ENCODE assay signal across 12 cellular contexts in the genomic region with DNA sequence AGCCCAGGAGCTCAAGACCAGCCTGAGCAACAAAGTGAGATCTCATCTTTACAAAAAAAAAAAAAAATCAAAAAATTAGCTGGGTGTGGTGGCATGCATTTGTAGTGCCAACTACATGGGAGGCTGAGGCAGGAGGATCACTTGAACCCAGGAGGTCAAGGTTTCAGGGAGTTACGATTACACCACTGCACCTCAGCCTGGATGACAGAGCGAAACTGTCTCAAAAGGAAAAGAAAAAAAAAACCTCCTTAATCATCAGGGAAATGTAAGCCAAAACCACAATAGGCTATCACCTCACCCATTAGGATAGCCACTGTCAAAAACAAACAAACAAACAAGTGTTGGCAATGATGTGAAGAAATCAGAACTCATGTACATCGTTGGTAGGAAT. TPM values are rescaled to one million over a fixed set of nuclear protein-coding genes. Genes with fewer than 3 reads are reported as not detected.
DNase-seq lines count a peak whose midpoint lies in the region; ATAC-seq, FAIRE-seq and TF ChIP-seq lines count a peak whose summit lies in the region.
"Had no signal": no experiment of that assay in that cellular context is flagged by ENCODE, and none has a peak within 500 bp of the region (broad histone marks: within the 10 kb centered on the region; RNA-seq: fewer than 3 reads in every experiment).

No MANE protein-coding gene starts in this region.

- POLR2A ChIA-PET in activated CD4-positive, alpha-beta memory T cell treated with anti-CD3 and anti-CD28 coated beads, Interleukin-2, amount 10 ng/mL, durations not matched to agents 7 days and 5 days (lab: Charles Lee), result interaction anchor here (0.9 kb wide), 1 partner anchor 36 kb away, joined by 4 read pairs; a partner anchor contains a TSS

- TF ChIP-seq CTCF in foreskin keratinocyte (conservative IDR thresholded peaks at IDR 0.05) (no peak), stomach (IDR thresholded peaks at IDR 0.05) (no peak)

- peak overlapping the region; percentile 47 for H3K27ac ChIP-seq in foreskin keratinocyte
- H3K27ac ChIP-seq in stomach, result peak overlapping the region in 3 of 5 donors; percentile 57 to 78 (median 66)

- peaks cover 4% of the 10 kb centered on the region for H3K36me3 Mint-ChIP-seq in activated CD8-positive, alpha-beta memory T cell treated with anti-CD3 and anti-CD28 coated beads, Interleukin-2, amount 10 ng/mL, durations not matched to agents 7 days and 5 days
- H3K36me3 Mint-ChIP-seq in activated CD4-positive, alpha-beta memory T cell treated with anti-CD3 and anti-CD28 coated beads, Interleukin-2, amount 10 ng/mL, durations not matched to agents 7 days and 5 days (ENCODE audit: low read depth), result peaks cover 7% of the 10 kb centered on the region

- CTCF ChIA-PET in activated CD8-positive, alpha-beta memory T cell treated with anti-CD3 and anti-CD28 coated beads, Interleukin-2, amount 10 ng/mL, durations not matched to agents 7 days and 5 days (lab: Charles Lee), result no interaction called here
- CTCF ChIA-PET in activated CD4-positive, alpha-beta memory T cell treated with anti-CD3 and anti-CD28 coated beads, Interleukin-2, amount 10 ng/mL, durations not matched to agents 7 days and 5 days (lab: Charles Lee), result interaction anchor here (1.7 kb wide), 1 partner anchor 36 kb away, joined by 7 read pairs; a partner anchor contains a TSS

- FAIRE-seq in GM12892 (lab: Jason Lieb, UNC), result no peak

- H3K36me3 ChIP-seq in stomach, result no peaks in the 10 kb centered on the region

- DNase-seq in activated CD8-positive, alpha-beta memory T cell treated with anti-CD3 and anti-CD28 coated beads, Interleukin-2, amount 10 ng/mL, durations not matched to agents 7 days and 5 days, result no peak
- DNase-seq in activated CD8-positive, alpha-beta memory T cell treated with anti-CD3 and anti-CD28 coated beads for 24 hours, result no peak
- no peak for DNase-seq in activated CD4-positive, alpha-beta memory T cell treated with anti-CD3 and anti-CD28 coated beads, Interleukin-2, amount 10 ng/mL, durations not matched to agents 7 days and 5 days
- DNase-seq in foreskin keratinocyte (no peak), stomach (no peak), DMS79 treated with DMSO at 0.1 percent for 48 hours (lab: John Stamatoyannopoulos, UW) (no peak), GM12892 (ENCODE audit: insufficient read length) (no peak)
- DNase-seq: ACHN, NCI-H1417 treated with DMSO at 0.1 percent for 48 hours had no signal

- H3K9me3 ChIP-seq in stomach, result no peaks in the 10 kb centered on the region

- no peaks in the 10 kb centered on the region for H3K9me3 Mint-ChIP-seq in activated CD8-positive, alpha-beta memory T cell treated with anti-CD3 and anti-CD28 coated beads, Interleukin-2, amount 10 ng/mL, durations not matched to agents 7 days and 5 days (ENCODE audit: low read depth)
- H3K9me3 Mint-ChIP-seq in activated CD4-positive, alpha-beta memory T cell treated with anti-CD3 and anti-CD28 coated beads, Interleukin-2, amount 10 ng/mL, durations not matched to agents 7 days and 5 days, result no peaks in the 10 kb centered on the region

- 46 to 83% (median 82%) methylated on average over 3 of the region's 3 CpGs for WGBS in stomach, 5 donors

- no peak for ATAC-seq in activated CD8-positive, alpha-beta memory T cell treated with anti-CD3 and anti-CD28 coated beads, Interleukin-2, amount 10 ng/mL, durations not matched to agents 7 days and 5 days
- ATAC-seq in foreskin keratinocyte (no peak), HG02763 (IDR thresholded peaks at IDR 0.05; ENCODE audit: unreplicated experiment) (no peak)

- no peak overlapping the region for H3K4me3 ChIP-seq in stomach

- peak overlapping the region; percentile 82 for H3K27ac Mint-ChIP-seq in activated CD8-positive, alpha-beta memory T cell treated with anti-CD3 and anti-CD28 coated beads, Interleukin-2, amount 10 ng/mL, durations not matched to agents 7 days and 5 days
- H3K27ac Mint-ChIP-seq in activated CD4-positive, alpha-beta memory T cell treated with anti-CD3 and anti-CD28 coated beads, Interleukin-2, amount 10 ng/mL, durations not matched to agents 7 days and 5 days, result peak overlapping the region; percentile 55

- TF ChIP-seq POLR2A in stomach (IDR thresholded peaks at IDR 0.05) (no peak), GM12892 (IDR thresholded peaks at IDR 0.05; ENCODE audit: low read depth, low read length) (no peak)

- H3K27me3 ChIP-seq in foreskin keratinocyte (no peaks in the 10 kb centered on the region), stomach (no peaks in the 10 kb centered on the region)

- H3K27me3 Mint-ChIP-seq in activated CD8-positive, alpha-beta memory T cell treated with anti-CD3 and anti-CD28 coated beads, Interleukin-2, amount 10 ng/mL, durations not matched to agents 7 days and 5 days, result no peaks in the 10 kb centered on the region
- no peaks in the 10 kb centered on the region for H3K27me3 Mint-ChIP-seq in activated CD4-positive, alpha-beta memory T cell treated with anti-CD3 and anti-CD28 coated beads, Interleukin-2, amount 10 ng/mL, durations not matched to agents 7 days and 5 days

- peaks cover 51% of the 10 kb centered on the region for H3K4me1 Mint-ChIP-seq in activated CD8-positive, alpha-beta memory T cell treated with anti-CD3 and anti-CD28 coated beads, Interleukin-2, amount 10 ng/mL, durations not matched to agents 7 days and 5 days
- H3K4me1 Mint-ChIP-seq in activated CD4-positive, alpha-beta memory T cell treated with anti-CD3 and anti-CD28 coated beads, Interleukin-2, amount 10 ng/mL, durations not matched to agents 7 days and 5 days, result peaks cover 50% of the 10 kb centered on the region

- peaks cover 22% of the 10 kb centered on the region for H3K4me1 ChIP-seq in foreskin keratinocyte
- H3K4me1 ChIP-seq in stomach, result peaks cover 33 to 85% (median 71%) of the 10 kb centered on the region in 4 donors

- intact Hi-C loops in stomach (cut with DNase I; ENCODE audit: low total_unique reads), result no loop called here

- H3K4me3 Mint-ChIP-seq in activated CD8-positive, alpha-beta memory T cell treated with anti-CD3 and anti-CD28 coated beads, Interleukin-2, amount 10 ng/mL, durations not matched to agents 7 days and 5 days, result no peak overlapping the region
- H3K4me3 Mint-ChIP-seq in activated CD4-positive, alpha-beta memory T cell treated with anti-CD3 and anti-CD28 coated beads, Interleukin-2, amount 10 ng/mL, durations not matched to agents 7 days and 5 days, result no peak overlapping the region

- TF ChIP-seq EP300 in stomach (IDR thresholded peaks at IDR 0.05), result no peak

RNA-seq across cellular contexts. Expression of a gene that starts 13.4 kb away (rescaled TPM):
- 10 to 100 TPM; 27.8 TPM for total RNA-seq in activated CD8-positive, alpha-beta memory T cell treated with anti-CD3 and anti-CD28 coated beads, Interleukin-2, amount 10 ng/mL, durations not matched to agents 7 days and 5 days
- 10 to 100 TPM; 29.7 to 30.8 TPM for total RNA-seq in activated CD4-positive, alpha-beta memory T cell treated with anti-CD3 and anti-CD28 coated beads, Interleukin-2, amount 10 ng/mL, durations not matched to agents 7 days and 5 days
- total RNA-seq in foreskin keratinocyte, result 40.4 and 43.1 TPM in 2 replicates
- polyA plus RNA-seq in foreskin keratinocyte, result 22.9 and 23.0 TPM in 2 replicates
- 10 to 100 TPM; 11.1 to 75.3 (median 50.9) TPM for total RNA-seq in stomach
- polyA plus RNA-seq in stomach, result 10 to 100 TPM in 2 of 3 donors, 1 to 10 TPM in 1; 5.0 to 22.2 (median 15.2) TPM
- polyA plus RNA-seq in GM12892 (2012; ENCODE audit: missing spikeins), result 6.5 TPM

RNA-seq across cellular contexts. Expression of a gene that starts 22.3 kb away (rescaled TPM):
- not detected for total RNA-seq in activated CD8-positive, alpha-beta memory T cell treated with anti-CD3 and anti-CD28 coated beads, Interleukin-2, amount 10 ng/mL, durations not matched to agents 7 days and 5 days
- not detected for total RNA-seq in activated CD4-positive, alpha-beta memory T cell treated with anti-CD3 and anti-CD28 coated beads, Interleukin-2, amount 10 ng/mL, durations not matched to agents 7 days and 5 days
- total RNA-seq in foreskin keratinocyte, result not detected in 2 replicates
- not detected in 2 replicates for polyA plus RNA-seq in foreskin keratinocyte
- not detected for total RNA-seq in stomach
- polyA plus RNA-seq in stomach, result under 1 TPM in 1 of 3 donors, not detected in 2; 0.08 TPM
- polyA plus RNA-seq in GM12892 (2012; ENCODE audit: missing spikeins), result not detected
- total RNA-seq: kidney epithelial cell; T-helper 2 cell treated with Interferon-gamma antibody and Interleukin-4, amounts not matched to agents 100 ng/mL and 5 ng/mL, for 36 hours had no signal

RNA-seq across cellular contexts. Expression of a gene that starts 35.6 kb away (rescaled TPM):
- 10 to 100 TPM; 19.8 to 21.4 TPM for total RNA-seq in activated CD8-positive, alpha-beta memory T cell treated with anti-CD3 and anti-CD28 coated beads, Interleukin-2, amount 10 ng/mL, durations not matched to agents 7 days and 5 days
- 10 to 100 TPM; 16.3 to 18.3 TPM for total RNA-seq in activated CD4-positive, alpha-beta memory T cell treated with anti-CD3 and anti-CD28 coated beads, Interleukin-2, amount 10 ng/mL, durations not matched to agents 7 days and 5 days
- total RNA-seq in foreskin keratinocyte (18.1 and 18.7 TPM in 2 replicates), stomach (1 to 10 TPM in 4 of 5 donors, not detected in 1; 1.4 to 9.4 (median 7.9) TPM)
- polyA plus RNA-seq in foreskin keratinocyte (19.8 and 22.2 TPM in 2 replicates), stomach (10 to 100 TPM; 13.3 to 18.5 (median 16.4) TPM)
- 5.7 TPM for polyA plus RNA-seq in GM12892 (2012; ENCODE audit: missing spikeins)

RNA-seq across cellular contexts. Expression of a gene that starts 41.3 kb away (rescaled TPM):
- total RNA-seq in activated CD8-positive, alpha-beta memory T cell treated with anti-CD3 and anti-CD28 coated beads, Interleukin-2, amount 10 ng/mL, durations not matched to agents 7 days and 5 days, result not detected
- not detected for total RNA-seq in activated CD4-positive, alpha-beta memory T cell treated with anti-CD3 and anti-CD28 coated beads, Interleukin-2, amount 10 ng/mL, durations not matched to agents 7 days and 5 days
- total RNA-seq in foreskin keratinocyte (not detected in 2 replicates), stomach (not detected)
- polyA plus RNA-seq in foreskin keratinocyte (not detected in 2 replicates), stomach (not detected)
- polyA plus RNA-seq in GM12892 (2012; ENCODE audit: missing spikeins), result not detected
- total RNA-seq: kidney epithelial cell; T-helper 2 cell treated with Interferon-gamma antibody and Interleukin-4, amounts not matched to agents 100 ng/mL and 5 ng/mL, for 36 hours had no signal
